Comparison of ENCODE assay signal across 21 cellular contexts in the genomic region with DNA sequence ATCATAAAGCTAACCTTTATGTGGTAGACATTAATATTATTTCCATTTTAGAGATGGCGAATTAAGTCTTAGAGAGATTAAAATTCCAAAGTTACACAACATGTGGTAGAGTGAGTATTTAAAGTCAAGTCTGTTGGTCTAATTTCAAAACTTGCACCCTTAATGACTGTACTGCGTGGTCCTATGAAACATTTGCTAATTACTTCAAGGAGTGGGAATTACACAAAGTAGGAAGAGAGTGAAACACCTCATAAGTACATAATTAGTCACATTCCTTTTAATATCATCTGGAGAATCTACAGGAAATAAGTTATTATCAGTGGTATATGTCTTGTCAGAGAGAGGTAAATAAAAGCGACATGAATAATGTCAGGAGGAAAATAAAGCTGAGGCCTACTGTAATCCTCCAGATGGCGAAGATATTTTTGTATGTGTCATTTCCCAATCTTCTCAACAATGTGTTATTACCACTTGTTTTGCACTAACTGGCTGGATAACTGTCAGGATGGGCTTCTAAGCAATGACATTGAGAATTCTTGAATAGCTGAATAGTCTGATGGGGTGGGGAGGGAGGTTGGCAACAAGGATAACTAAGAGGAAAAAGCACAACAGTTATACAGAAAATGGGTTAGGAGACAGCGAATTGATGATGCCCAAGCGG.
DNase-seq lines count a peak whose midpoint lies in the region; ATAC-seq and TF ChIP-seq lines count a peak whose summit lies in the region.
"Had no signal": no experiment of that assay in that cellular context is flagged by ENCODE, and none has a peak within 500 bp of the region (broad histone marks: within the 10 kb centered on the region; RNA-seq: fewer than 3 reads in every experiment).

No MANE protein-coding gene starts in this region.

- no peak overlapping the region for H3K4me2 ChIP-seq in PC-3 (ENCODE audit: low read length)

- H3K9me3 ChIP-seq in PC-3 (ENCODE audit: low read length), result no peaks in the 10 kb centered on the region
- H3K9me3 ChIP-seq: thoracic aorta had no signal

- no peak for TF ChIP-seq CTCF in PC-3 (conservative IDR thresholded peaks at IDR 0.05; ENCODE audit: low read depth, low read length)
- TF ChIP-seq CTCF in retinal pigment epithelial cell (conservative IDR thresholded peaks at IDR 0.05; ENCODE audit: low read depth, low read length), result no peak

- H3K36me3 ChIP-seq in PC-3 (ENCODE audit: low read depth, low read length), result no peaks in the 10 kb centered on the region
- H3K36me3 ChIP-seq: thoracic aorta had no signal

- H3K27me3 ChIP-seq in PC-3 (ENCODE audit: low read length), result no peaks in the 10 kb centered on the region

- H2AFZ ChIP-seq in PC-3 (ENCODE audit: low read length), result no peak overlapping the region

- POLR2A ChIA-PET in PC-3 (lab: Charles Lee; ENCODE audit: unreplicated experiment), result no interaction called here

- H3K9me2 ChIP-seq in PC-3 (replicated peaks; ENCODE audit: low read length), result no peaks in the 10 kb centered on the region

- H3K4me3 ChIP-seq in PC-3 (ENCODE audit: low read length) (no peak overlapping the region), retinal pigment epithelial cell (ENCODE audit: low read length) (no peak overlapping the region)
- H3K4me3 ChIP-seq: SK-N-MC, thoracic aorta had no signal

- no TSS peak for BruUV-seq in PC-3 (replicated peaks; lab: Mats Ljungman, UMichigan)

- intact Hi-C loops in PC-3 (cut with micrococcal nuclease), result no loop called here

- no peaks in the 10 kb centered on the region for H3K79me2 ChIP-seq in PC-3 (ENCODE audit: low read length)

- no peak overlapping the region for H3K27ac ChIP-seq in PC-3 (ENCODE audit: low read length)
- H3K27ac ChIP-seq: C4-2B, SK-N-MC, thoracic aorta had no signal

- peaks cover 12% of the 10 kb centered on the region for H3K4me1 ChIP-seq in PC-3 (ENCODE audit: insufficient read depth, low read length)

- H3K9ac ChIP-seq in PC-3 (ENCODE audit: low read length), result no peak overlapping the region

- H3F3A ChIP-seq in PC-3 (ENCODE audit: low read length, unreplicated experiment), result no peaks in the 10 kb centered on the region

- CTCF ChIA-PET in PC-3 (lab: Charles Lee), result no interaction called here

- no peaks in the 10 kb centered on the region for H4K20me1 ChIP-seq in PC-3 (ENCODE audit: low read length)

- ATAC-seq in PC-3 (peak; percentile 38; the same call in 1 of the 2 replicates), GM18502 (IDR thresholded peaks at IDR 0.05; ENCODE audit: poor library complexity, unreplicated experiment) (no peak), GM21423 (IDR thresholded peaks at IDR 0.05; ENCODE audit: unreplicated experiment) (no peak)
- ATAC-seq: HCT116; stimulated activated effector memory CD8-positive, alpha-beta T cell treated with anti-CD3 and anti-CD28 coated beads, Interleukin-12 subunit alpha, Interleukin-12 subunit beta, amount 100 ng/mL, for 72 hours had no signal

- DNase-seq in ELR (ENCODE audit: low read depth), result peak; percentile 94
- peak; percentile 61 for DNase-seq in PC-3
- DNase-seq in epidermal melanocyte (ENCODE audit: insufficient read length, low spot score), result peak; percentile 24
- DNase-seq in retinal pigment epithelial cell (ENCODE audit: low read depth), result peak; percentile 72
- no peak for DNase-seq in RKO (ENCODE audit: low spot score)
- no peak for DNase-seq in NCI-H2029 treated with DMSO at 0.1 percent for 48 hours (lab: John Stamatoyannopoulos, UW)
- DNase-seq: activated CD4-positive, CD25-positive, alpha-beta regulatory T cell treated with anti-CD3 and anti-CD28 coated beads, Interleukin-2, amount 50 U/mL, for 72 hours; activated naive CD8-positive, alpha-beta T cell treated with anti-CD3 and anti-CD28 coated beads, Interleukin-2, amount 10 ng/mL, durations not matched to agents 7 days and 5 days; DMS79; effector CD4-positive, alpha-beta T cell; foreskin melanocyte; Kasumi-1; NCI-H1417; nephron progenitor cell had no signal

Comparison
In these comparisons a context has a peak if more than half of its experiments do, and no peak if none do; other contexts are left out.
1. DNase-seq: peak in ELR (single experiment), PC-3 (single experiment), epidermal melanocyte (single experiment) and retinal pigment epithelial cell (single experiment); none in RKO (single experiment) and NCI-H2029 treated with DMSO at 0.1 percent for 48 hours (single experiment).